Comparison of ENCODE assay signal across 29 cellular contexts in genomic region chr2:114421781-114422180, GRCh38. TPM values are rescaled to one million over a fixed set of nuclear protein-coding genes. Genes with fewer than 3 reads are reported as not detected.
"Had no signal": no experiment of that assay in that cellular context is flagged by ENCODE, and none has a peak within 500 bp of the region (broad histone marks: within the 10 kb centered on the region; RNA-seq: fewer than 3 reads in every experiment).

No MANE protein-coding gene starts in this region.

- H3K27me3 ChIP-seq: ovary, stomach, testis, thyroid gland, transverse colon, upper lobe of left lung, vagina had no signal

- H3K9me3 Mint-ChIP-seq: natural killer cell treated with Interleukin-12 subunit alpha and Interleukin-12 subunit beta and Interleukin-15 and Interleukin-18, amount 100 ng/mL, for 72 hours had no signal

- H3K4me3 Mint-ChIP-seq: naive thymus-derived CD4-positive, alpha-beta T cell; natural killer cell treated with Interleukin-12 subunit alpha and Interleukin-12 subunit beta and Interleukin-15 and Interleukin-18, amount 100 ng/mL, for 72 hours; stimulated activated naive B cell treated with anti-CD40 and anti-IgM and Interleukin-4, amounts not matched to agents 10 μg/mL and 1 μg/mL and 100 μg/mL, for 72 hours had no signal

- H3K36me3 ChIP-seq: left ventricle myocardium inferior, ovary, stomach, thyroid gland, transverse colon, upper lobe of left lung, vagina had no signal

- H3K36me3 Mint-ChIP-seq: naive thymus-derived CD4-positive, alpha-beta T cell; natural killer cell treated with Interleukin-12 subunit alpha and Interleukin-12 subunit beta and Interleukin-15 and Interleukin-18, amount 100 ng/mL, for 72 hours; stimulated activated naive B cell treated with anti-CD40 and anti-IgM and Interleukin-4, amounts not matched to agents 10 μg/mL and 1 μg/mL and 100 μg/mL, for 72 hours had no signal

- H3K4me1 Mint-ChIP-seq: naive thymus-derived CD4-positive, alpha-beta T cell; stimulated activated naive B cell treated with anti-CD40 and anti-IgM and Interleukin-4, amounts not matched to agents 10 μg/mL and 1 μg/mL and 100 μg/mL, for 72 hours had no signal

- H3K27ac Mint-ChIP-seq: naive thymus-derived CD4-positive, alpha-beta T cell; natural killer cell treated with Interleukin-12 subunit alpha and Interleukin-12 subunit beta and Interleukin-15 and Interleukin-18, amount 100 ng/mL, for 72 hours; progenitor cell of endocrine pancreas; stimulated activated naive B cell treated with anti-CD40 and anti-IgM and Interleukin-4, amounts not matched to agents 10 μg/mL and 1 μg/mL and 100 μg/mL, for 72 hours had no signal

- DNase-seq: hippocampal formation; islet precursor cell; left ventricle myocardium inferior; midbrain; mucosa of descending colon; naive thymus-derived CD4-positive, alpha-beta T cell; ovary; retina; right cardiac atrium; stimulated activated CD4-positive, alpha-beta T cell treated with anti-CD3 and anti-CD28 coated beads, Interleukin-12 subunit alpha, Interleukin-12 subunit beta, amount 100 ng/mL, for 4 hours; stimulated activated CD4-positive, alpha-beta T cell treated with anti-CD3 and anti-CD28 coated beads, Interleukin-15, amount 100 ng/mL, for 24 hours; stimulated activated CD4-positive, alpha-beta T cell treated with anti-CD3 and anti-CD28 coated beads, Interleukin-2, amount 100 ng/mL, for 24 hours; stimulated activated CD4-positive, alpha-beta T cell treated with anti-CD3 and anti-CD28 coated beads, Interleukin-4, amount 100 ng/mL, for 1 hour; stimulated activated naive B cell treated with anti-CD40 and anti-IgM and Interleukin-4, amounts not matched to agents 10 μg/mL and 1 μg/mL and 100 μg/mL, for 72 hours; stimulated activated naive CD8-positive, alpha-beta T cell treated with anti-CD3 and anti-CD28 coated beads, Interleukin-15, Interleukin-2, amounts not matched to agents 100 U/mL and 50 U/mL, for 24 hours; stomach; testis; thyroid gland; transverse colon; upper lobe of left lung had no signal

- ATAC-seq: mucosa of descending colon; naive thymus-derived CD4-positive, alpha-beta T cell; natural killer cell treated with Interleukin-12 subunit alpha and Interleukin-12 subunit beta and Interleukin-15 and Interleukin-18, amount 100 ng/mL, for 72 hours; right cardiac atrium; sciatic nerve; stimulated activated naive B cell treated with anti-CD40 and anti-IgM and Interleukin-4, amounts not matched to agents 10 μg/mL and 1 μg/mL and 100 μg/mL, for 72 hours; stimulated activated naive CD8-positive, alpha-beta T cell treated with anti-CD3 and anti-CD28 coated beads, Interleukin-15, Interleukin-2, amounts not matched to agents 100 U/mL and 50 U/mL, for 24 hours had no signal

- H3K27me3 Mint-ChIP-seq: natural killer cell treated with Interleukin-12 subunit alpha and Interleukin-12 subunit beta and Interleukin-15 and Interleukin-18, amount 100 ng/mL, for 72 hours; progenitor cell of endocrine pancreas; stimulated activated naive B cell treated with anti-CD40 and anti-IgM and Interleukin-4, amounts not matched to agents 10 μg/mL and 1 μg/mL and 100 μg/mL, for 72 hours had no signal

- H3K4me3 ChIP-seq: left ventricle myocardium inferior, lung, mucosa of descending colon, ovary, skin epidermis, stomach, testis, thyroid gland, transverse colon, upper lobe of left lung, vagina had no signal

RNA-seq across cellular contexts. Expression of gene DPP10, which starts 20.7 kb away (rescaled TPM):
- total RNA-seq: mesenteric fat pad; myocyte; naive thymus-derived CD4-positive, alpha-beta T cell; natural killer cell treated with Interleukin-12 subunit alpha and Interleukin-12 subunit beta and Interleukin-15 and Interleukin-18, amount 100 ng/mL, for 72 hours; pulmonary artery endothelial cell; vagina had no signal
